ENCODE assay signal across 28 cellular contexts in the genomic region with DNA sequence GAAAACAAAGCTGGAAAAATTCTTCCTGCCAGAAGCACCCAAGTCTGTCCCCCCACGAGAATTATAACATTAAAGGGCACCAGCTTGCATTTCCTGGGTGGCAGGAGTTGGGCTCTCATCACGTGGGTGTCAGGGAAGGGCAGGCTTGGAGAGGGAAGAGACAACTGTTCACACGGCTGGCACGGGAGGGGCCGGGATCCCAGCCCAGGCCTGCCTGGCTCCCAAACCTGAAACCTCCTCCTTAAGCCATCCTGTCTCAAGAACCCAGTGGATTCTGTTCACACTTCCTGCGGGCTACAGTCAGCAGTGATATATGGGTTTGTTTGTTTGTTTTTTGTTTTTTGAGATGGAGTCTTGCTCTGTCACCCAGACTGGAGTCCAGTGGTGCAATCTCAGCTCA. TPM values are rescaled to one million over a fixed set of nuclear protein-coding genes. Genes with fewer than 3 reads are reported as not detected.
"Had no signal": no experiment of that assay in that cellular context is flagged by ENCODE, and none has a peak within 500 bp of the region (broad histone marks: within the 10 kb centered on the region; RNA-seq: fewer than 3 reads in every experiment).

No MANE protein-coding gene starts in this region.

- H3K4me2 ChIP-seq: hepatocyte, neural progenitor cell had no signal

- H3K27me3 Mint-ChIP-seq: dendritic cell treated with granulocyte-macrophage colony-stimulating factor and Interleukin-4, amounts not matched to agents 40 ng/mL and 50 ng/mL, for 4 days; naive thymus-derived CD4-positive, alpha-beta T cell had no signal

- H3K4me3 ChIP-seq: heart left ventricle, hepatocyte, left lung, mucosa of descending colon, neural progenitor cell, prostate gland, sigmoid colon, skin epidermis, spleen, testis, tibial artery had no signal

- H3K27ac ChIP-seq: heart left ventricle, hepatocyte, left lung, neural progenitor cell, prostate gland, sigmoid colon, spleen, testis, tibial artery had no signal

- DNase-seq: cerebellar nuclear complex; effector CD8-positive, alpha-beta T cell; endodermal cell; erythroblast; heart left ventricle; left cardiac atrium; mesenchymal stem cell; mucosa of descending colon; naive thymus-derived CD4-positive, alpha-beta T cell; right cardiac atrium; sigmoid colon; spleen; stimulated activated CD4-positive, alpha-beta T cell treated with anti-CD3 and anti-CD28 coated beads, Interleukin-4, amount 100 ng/mL, for 4 hours; stimulated activated naive CD8-positive, alpha-beta T cell treated with anti-CD3 and anti-CD28 coated beads, Interleukin-15, Interleukin-2, amounts not matched to agents 100 U/mL and 50 U/mL, for 24 hours; testis; tibial artery had no signal

- H3K4me1 Mint-ChIP-seq: endodermal cell; mesothelial cell of epicardium; nephron; neural progenitor cell; stimulated activated memory B cell treated with anti-CD40 and anti-IgM and Interleukin-4, amounts not matched to agents 10 μg/mL and 1 μg/mL and 100 μg/mL, for 72 hours had no signal

- H3K27me3 ChIP-seq: heart left ventricle, hepatocyte, left lung, neural progenitor cell, sigmoid colon, spleen, testis, tibial artery had no signal

- H3K79me2 ChIP-seq: hepatocyte had no signal

- H3K9me3 Mint-ChIP-seq: dendritic cell treated with granulocyte-macrophage colony-stimulating factor and Interleukin-4, amounts not matched to agents 40 ng/mL and 50 ng/mL, for 4 days; endodermal cell; mesothelial cell of epicardium; naive thymus-derived CD4-positive, alpha-beta T cell; nephron; neural progenitor cell; stimulated activated memory B cell treated with anti-CD40 and anti-IgM and Interleukin-4, amounts not matched to agents 10 μg/mL and 1 μg/mL and 100 μg/mL, for 72 hours; type B pancreatic cell had no signal

- H3K36me3 ChIP-seq: heart left ventricle, left lung, neural progenitor cell, prostate gland had no signal

- H3K4me3 Mint-ChIP-seq: dendritic cell treated with granulocyte-macrophage colony-stimulating factor and Interleukin-4, amounts not matched to agents 40 ng/mL and 50 ng/mL, for 4 days; endodermal cell; mesothelial cell of epicardium; naive thymus-derived CD4-positive, alpha-beta T cell; nephron; neural progenitor cell; stimulated activated memory B cell treated with anti-CD40 and anti-IgM and Interleukin-4, amounts not matched to agents 10 μg/mL and 1 μg/mL and 100 μg/mL, for 72 hours; type B pancreatic cell had no signal

- ATAC-seq: heart left ventricle; left cardiac atrium; left lung; mucosa of descending colon; naive thymus-derived CD4-positive, alpha-beta T cell; right cardiac atrium; stimulated activated memory B cell treated with anti-CD40 and anti-IgM and Interleukin-4, amounts not matched to agents 10 μg/mL and 1 μg/mL and 100 μg/mL, for 72 hours; stimulated activated naive CD8-positive, alpha-beta T cell treated with anti-CD3 and anti-CD28 coated beads, Interleukin-15, Interleukin-2, amounts not matched to agents 100 U/mL and 50 U/mL, for 24 hours had no signal

- H3K36me3 Mint-ChIP-seq: stimulated activated memory B cell treated with anti-CD40 and anti-IgM and Interleukin-4, amounts not matched to agents 10 μg/mL and 1 μg/mL and 100 μg/mL, for 72 hours; type B pancreatic cell had no signal

- H3K4me1 ChIP-seq: left lung, neural progenitor cell, prostate gland, sigmoid colon, spleen, testis, tibial artery had no signal

- H2AFZ ChIP-seq: hepatocyte, neural progenitor cell had no signal

- H3K9ac ChIP-seq: neural progenitor cell had no signal

- H3K27ac Mint-ChIP-seq: dendritic cell treated with granulocyte-macrophage colony-stimulating factor and Interleukin-4, amounts not matched to agents 40 ng/mL and 50 ng/mL, for 4 days; endodermal cell; mesothelial cell of epicardium; naive thymus-derived CD4-positive, alpha-beta T cell; nephron; neural progenitor cell; stimulated activated memory B cell treated with anti-CD40 and anti-IgM and Interleukin-4, amounts not matched to agents 10 μg/mL and 1 μg/mL and 100 μg/mL, for 72 hours; type B pancreatic cell had no signal

- H3K9me3 ChIP-seq: heart left ventricle, left lung, mucosa of descending colon, prostate gland, sigmoid colon, spleen, testis, tibial artery had no signal

RNA-seq across cellular contexts. Expression of a gene that starts 12.2 kb away (rescaled TPM):
- total RNA-seq: fibroblast of villous mesenchyme, lung microvascular endothelial cell had no signal
